Comparison of ENCODE assay signal across 8 cellular contexts in genomic region chr3:71127463-71128243, GRCh38.
A peak's percentile ranks its signal among the peaks of the same experiment; 100 is the strongest.
DNase-seq lines count a peak whose midpoint lies in the region; ATAC-seq and TF ChIP-seq lines count a peak whose summit lies in the region.

No MANE protein-coding gene starts in this region.

- H3K9ac ChIP-seq in skeletal muscle tissue (ENCODE audit: low read depth in 1 of 3, low read length in 3 of 3): no peak overlapping the region

- H3K9me3 ChIP-seq in esophagus muscularis mucosa (no peaks in the 10 kb centered on the region), skeletal muscle tissue (ENCODE audit: control insufficient read depth in 3 of 3, low read length in 3 of 3) (no peaks in the 10 kb centered on the region)

- peak; percentile 49 for DNase-seq in activated CD4-positive, alpha-beta T cell treated with anti-CD3 and anti-CD28 coated beads for 48 hours
- no peak for DNase-seq in esophagus muscularis mucosa (ENCODE audit: extremely low spot score)
- DNase-seq in SW 1271 (lab: John Stamatoyannopoulos, UW): no peak
- no peak for DNase-seq in NCI-H1048 (lab: John Stamatoyannopoulos, UW)

- intact Hi-C loops in esophagus muscularis mucosa (cut with DNase I): loop anchor here (2.0 to 10.0 kb wide), 3 partner anchors 63 to 455 kb away; partner anchors contain the start of gene FOXP1

- no peak for TF ChIP-seq EP300 in esophagus muscularis mucosa (IDR thresholded peaks at IDR 0.05)

- H3K27ac ChIP-seq in esophagus muscularis mucosa (replicated peaks in 1 of 4) (peak overlapping the region; percentile 80 to 91 (median 82)), skeletal muscle tissue (ENCODE audit: low read depth, low read length) (peak overlapping the region; percentile 41)

- ATAC-seq in GM21423 (IDR thresholded peaks at IDR 0.05; ENCODE audit: unreplicated experiment) (no peak), HG02852 (IDR thresholded peaks at IDR 0.05; ENCODE audit: unreplicated experiment) (no peak)

- TF ChIP-seq POLR2A in esophagus muscularis mucosa (IDR thresholded peaks at IDR 0.05; ENCODE audit: low read depth): no peak

- peak overlapping the region; percentile 41; the same call in 1 of the 2 replicates for H3K4me3 ChIP-seq in GM08714 (ENCODE audit: low read length)
- H3K4me3 ChIP-seq in esophagus muscularis mucosa: peak overlapping the region; percentile 44 to 60 (median 57)
- H3K4me3 ChIP-seq in skeletal muscle tissue (ENCODE audit: low read length in 3 of 3): no peak overlapping the region

- H3K27me3 ChIP-seq in esophagus muscularis mucosa: no peaks in the 10 kb centered on the region
- no peaks in the 10 kb centered on the region for H3K27me3 ChIP-seq in skeletal muscle tissue (ENCODE audit: control insufficient read depth in 3 of 3, insufficient read depth in 3 of 3, low read length in 3 of 3)

- no peak for TF ChIP-seq CTCF in esophagus muscularis mucosa (IDR thresholded peaks at IDR 0.05)

- 33% methylated on average over 10 of the region's 10 CpGs for WGBS in esophagus muscularis mucosa

- H3K36me3 ChIP-seq in esophagus muscularis mucosa: no peaks in the 10 kb centered on the region
- no peaks in the 10 kb centered on the region for H3K36me3 ChIP-seq in skeletal muscle tissue (ENCODE audit: control insufficient read depth in 3 of 3, insufficient read depth in 3 of 3, low read length in 3 of 3)

- H3K4me1 ChIP-seq in esophagus muscularis mucosa: peaks cover 43 to 74% (median 71%) of the 10 kb centered on the region in 4 donors
- peaks cover 0 to 9% (median 8%) of the 10 kb centered on the region in 3 donors for H3K4me1 ChIP-seq in skeletal muscle tissue (ENCODE audit: control insufficient read depth in 3 of 3, insufficient read depth in 3 of 3, low read length in 3 of 3)

Comparison
In these comparisons a context has a peak if more than half of its experiments do, and no peak if none do; other contexts are left out.
1. H3K4me3 ChIP-seq: peak in GM08714 (single experiment) and esophagus muscularis mucosa (4 of 4); none in skeletal muscle tissue (0 of 3).